In genomic region chr11:120958185-120958584, GRCh38 we compare ENCODE assay signal across 8 cellular contexts.
"Had no signal": no experiment of that assay in that cellular context is flagged by ENCODE, and none has a peak within 500 bp of the region (broad histone marks: within the 10 kb centered on the region; RNA-seq: fewer than 3 reads in every experiment).

No MANE protein-coding gene starts in this region.

- H3K4me1 ChIP-seq: HAP-1 had no signal

- H3K36me3 ChIP-seq: HAP-1 had no signal

- H3K27ac ChIP-seq: HL-60 had no signal

- H3K4me3 ChIP-seq: GM23338, HAP-1 had no signal

- H3K9me3 ChIP-seq: HAP-1 had no signal

- FAIRE-seq: HepG2 had no signal

- ATAC-seq: GM23338, HCT116, HepG2 had no signal

- DNase-seq: H7, HFFc6, KG1 had no signal

- H2AFZ ChIP-seq: GM23338 had no signal
